27 cellular contexts compared by ENCODE assay signal in genomic region chr5:168889039-168889438, GRCh38.
"Had no signal": no experiment of that assay in that cellular context is flagged by ENCODE, and none has a peak within 500 bp of the region (broad histone marks: within the 10 kb centered on the region; RNA-seq: fewer than 3 reads in every experiment).

No MANE protein-coding gene starts in this region.

- ATAC-seq: activated T-cell treated with anti-CD3 and anti-CD28 coated beads, Interleukin-2, amount 50 U/mL, for 4 hours; activated T-helper 17 cell treated with anti-CD3 and anti-CD28 coated beads, Interleukin-2, amount 50 U/mL, for 72 hours; effector memory CD8-positive, alpha-beta T cell; foreskin keratinocyte; gastrocnemius medialis; heart right ventricle had no signal

- H3K27me3 ChIP-seq: brain microvascular endothelial cell, esophagus muscularis mucosa, foreskin keratinocyte, gastrocnemius medialis, heart right ventricle, hepatocyte had no signal

- H3K4me3 ChIP-seq: esophagus muscularis mucosa, gastrocnemius medialis, heart right ventricle, hepatocyte had no signal

- H3K4me1 ChIP-seq: foreskin keratinocyte, gastrocnemius medialis had no signal

- H3K27ac Mint-ChIP-seq: activated CD4-positive, alpha-beta memory T cell treated with anti-CD3 and anti-CD28 coated beads, Interleukin-2, amount 10 ng/mL, durations not matched to agents 7 days and 5 days; activated CD4-positive, alpha-beta T cell treated with anti-CD3 and anti-CD28 coated beads, Interleukin-2, amount 10 ng/mL, durations not matched to agents 7 days and 5 days; activated naive CD8-positive, alpha-beta T cell; activated T-helper 17 cell treated with anti-CD3 and anti-CD28 coated beads, Interleukin-2, amount 50 U/mL, for 72 hours; effector memory CD8-positive, alpha-beta T cell had no signal

- H3K36me3 ChIP-seq: brain microvascular endothelial cell, esophagus muscularis mucosa, gastrocnemius medialis, heart right ventricle had no signal

- H3K9me3 Mint-ChIP-seq: activated CD4-positive, alpha-beta memory T cell treated with anti-CD3 and anti-CD28 coated beads, Interleukin-2, amount 10 ng/mL, durations not matched to agents 7 days and 5 days; activated CD4-positive, alpha-beta T cell treated with anti-CD3 and anti-CD28 coated beads, Interleukin-2, amount 10 ng/mL, durations not matched to agents 7 days and 5 days; activated T-cell treated with anti-CD3 and anti-CD28 coated beads, Interleukin-2, amount 50 U/mL, for 4 hours; activated T-helper 17 cell treated with anti-CD3 and anti-CD28 coated beads, Interleukin-2, amount 50 U/mL, for 72 hours; effector memory CD8-positive, alpha-beta T cell had no signal

- H3K9me3 ChIP-seq: esophagus muscularis mucosa, gastrocnemius medialis, heart right ventricle had no signal

- DNase-seq: activated CD4-positive, alpha-beta memory T cell treated with anti-CD3 and anti-CD28 coated beads, Interleukin-2, amount 10 ng/mL, durations not matched to agents 7 days and 5 days; activated CD4-positive, alpha-beta T cell treated with anti-CD3 and anti-CD28 coated beads for 1 hour; activated CD4-positive, alpha-beta T cell treated with anti-CD3 and anti-CD28 coated beads for 4 hours; activated CD4-positive, alpha-beta T cell treated with anti-CD3 and anti-CD28 coated beads, Interleukin-2, amount 10 ng/mL, durations not matched to agents 7 days and 5 days; activated CD4-positive, alpha-beta T cell treated with anti-CD3 and anti-CD28 coated beads, Interleukin-2, amount 50 U/mL, for 4 hours; activated effector memory CD4-positive, alpha-beta T cell treated with Interleukin-2 at 50 U/mL for 16 hours; activated gamma-delta T cell treated with Interleukin-2 at 50 U/mL for 16 hours; activated naive CD4-positive, alpha-beta T cell treated with anti-CD3 and anti-CD28 coated beads, Interleukin-2, amount 50 U/mL, for 16 hours; activated naive CD4-positive, alpha-beta T cell treated with Interleukin-2 at 50 U/mL for 16 hours; activated T-cell treated with anti-CD3 and anti-CD28 coated beads, Interleukin-2, amount 50 U/mL, for 4 hours; amniotic stem cell; anterior cingulate cortex; brain microvascular endothelial cell; caudate nucleus; cortex of kidney; dermis blood vessel endothelial cell; effector CD4-positive, alpha-beta T cell; effector memory CD8-positive, alpha-beta T cell; erythroblast; foreskin keratinocyte; gastrocnemius medialis; glutamatergic neuron; heart right ventricle had no signal

- H3K27me3 Mint-ChIP-seq: activated CD4-positive, alpha-beta memory T cell treated with anti-CD3 and anti-CD28 coated beads, Interleukin-2, amount 10 ng/mL, durations not matched to agents 7 days and 5 days had no signal

- H3K4me1 Mint-ChIP-seq: activated CD4-positive, alpha-beta memory T cell treated with anti-CD3 and anti-CD28 coated beads, Interleukin-2, amount 10 ng/mL, durations not matched to agents 7 days and 5 days; activated CD4-positive, alpha-beta T cell treated with anti-CD3 and anti-CD28 coated beads, Interleukin-2, amount 10 ng/mL, durations not matched to agents 7 days and 5 days; activated T-helper 17 cell treated with anti-CD3 and anti-CD28 coated beads, Interleukin-2, amount 50 U/mL, for 72 hours had no signal

- H3K4me3 Mint-ChIP-seq: activated CD4-positive, alpha-beta memory T cell treated with anti-CD3 and anti-CD28 coated beads, Interleukin-2, amount 10 ng/mL, durations not matched to agents 7 days and 5 days; activated CD4-positive, alpha-beta T cell treated with anti-CD3 and anti-CD28 coated beads, Interleukin-2, amount 10 ng/mL, durations not matched to agents 7 days and 5 days; activated naive CD8-positive, alpha-beta T cell; activated T-cell treated with anti-CD3 and anti-CD28 coated beads, Interleukin-2, amount 50 U/mL, for 4 hours; activated T-helper 17 cell treated with anti-CD3 and anti-CD28 coated beads, Interleukin-2, amount 50 U/mL, for 72 hours; effector memory CD8-positive, alpha-beta T cell had no signal

- H3K27ac ChIP-seq: brain microvascular endothelial cell, esophagus muscularis mucosa, foreskin keratinocyte, gastrocnemius medialis, heart right ventricle, hepatocyte had no signal

- H3K36me3 Mint-ChIP-seq: activated naive CD8-positive, alpha-beta T cell had no signal
